8 cellular contexts compared by ENCODE assay signal in genomic region chr5:141992349-141992963, GRCh38. TPM values are rescaled to one million over a fixed set of nuclear protein-coding genes. Genes with fewer than 3 reads are reported as not detected.
DNase-seq lines count a peak whose midpoint lies in the region; ATAC-seq and TF ChIP-seq lines count a peak whose summit lies in the region.

No MANE protein-coding gene starts in this region.

- H3K9me3 ChIP-seq in SU-DHL-6 (ENCODE audit: insufficient read depth, low read length) (no peaks in the 10 kb centered on the region), heart left ventricle (no peaks in the 10 kb centered on the region)

- no peak overlapping the region for H3K27ac Mint-ChIP-seq in activated naive CD4-positive, alpha-beta T cell treated with anti-CD3 and anti-CD28 coated beads, Interleukin-2, amount 50 U/mL, for 72 hours

- H2AFZ ChIP-seq in SU-DHL-6 (ENCODE audit: low read depth, low read length, severe bottlenecking): no peak overlapping the region

- no peak overlapping the region for H3K9ac ChIP-seq in SU-DHL-6 (ENCODE audit: low read length)

- H4K20me1 ChIP-seq in SU-DHL-6 (ENCODE audit: low read depth, low read length): no peaks in the 10 kb centered on the region

- DNase-seq in Right ventricle myocardium inferior (ENCODE audit: missing footprints) (no peak), cardiac septum (ENCODE audit: low spot score) (no peak), LoVo (ENCODE audit: low spot score) (peak; percentile 71), heart left ventricle (peak in 4 of 5 donors; percentile 54 to 65 (median 65)), sciatic nerve (ENCODE audit: low spot score) (peak; percentile 87)
- peak in 1 of 2 donors; percentile 81 for DNase-seq in activated naive CD4-positive, alpha-beta T cell treated with anti-CD3 and anti-CD28 coated beads, Interleukin-2, amount 50 U/mL, for 72 hours (ENCODE audit: low spot score in 2 of 2)

- H3K36me3 ChIP-seq in SU-DHL-6 (ENCODE audit: low read length): peaks cover 4% of the 10 kb centered on the region; the same call in 1 of the 2 replicates
- peaks cover 0 to 94% (median 78%) of the 10 kb centered on the region in 9 donors for H3K36me3 ChIP-seq in heart left ventricle

- H3K27ac ChIP-seq in SU-DHL-6 (ENCODE audit: low read depth, low read length): no peak overlapping the region
- H3K27ac ChIP-seq in heart left ventricle: peak overlapping the region in 1 of 12 donors; percentile 11

- TF ChIP-seq CTCF in SU-DHL-6 (IDR thresholded peaks at IDR 0.05; ENCODE audit: insufficient read depth, low read length, poor library complexity, severe bottlenecking) (peak; percentile 79), heart left ventricle (IDR thresholded peaks at IDR 0.05) (peak; percentile 71 to 91 (median 80))

- no peaks in the 10 kb centered on the region for H3K9me2 ChIP-seq in SU-DHL-6 (replicated peaks; ENCODE audit: insufficient read depth, low read length)

- no peaks in the 10 kb centered on the region for H3F3A ChIP-seq in SU-DHL-6 (ENCODE audit: insufficient read depth)

- no peak overlapping the region for H3K4me2 ChIP-seq in SU-DHL-6 (ENCODE audit: low read depth, low read length, poor library complexity, severe bottlenecking)

- ATAC-seq in Right ventricle myocardium inferior (peak; percentile 64), heart left ventricle (peak; percentile 59 to 78 (median 72)), sciatic nerve (peak; percentile 76), GM18907 (IDR thresholded peaks at IDR 0.05; ENCODE audit: unreplicated experiment) (no peak)
- peak; percentile 80 to 82 for ATAC-seq in activated naive CD4-positive, alpha-beta T cell treated with anti-CD3 and anti-CD28 coated beads, Interleukin-2, amount 50 U/mL, for 72 hours

- H3K36me3 Mint-ChIP-seq in activated naive CD4-positive, alpha-beta T cell treated with anti-CD3 and anti-CD28 coated beads, Interleukin-2, amount 50 U/mL, for 72 hours: peaks cover 17 to 23% of the 10 kb centered on the region in 2 donors

- intact Hi-C loops in Right ventricle myocardium inferior (cut with DNase I) (loop anchor here (1.0 to 2.0 kb wide), 2 partner anchors 22 to 152 kb away; no protein-coding TSS in a partner anchor), cardiac septum (cut with DNase I) (no loop called here), heart left ventricle (cut with DNase I) (loop anchor here (1.0 to 10.0 kb wide), 7 partner anchors 150 to 712 kb away; no protein-coding TSS in a partner anchor), sciatic nerve (cut with DNase I) (loop anchor here (5.0 kb wide), 1 partner anchor 150 kb away; no protein-coding TSS in a partner anchor)

- 9 to 11% (median 11%) methylated on average over 2 of the region's 2 CpGs for WGBS in heart left ventricle, 4 donors

- H3K27me3 ChIP-seq in SU-DHL-6 (ENCODE audit: low read length): no peaks in the 10 kb centered on the region
- H3K27me3 ChIP-seq in heart left ventricle: no peaks in the 10 kb centered on the region

- H3K4me1 ChIP-seq in heart left ventricle: peaks cover 0 to 16% (median 6%) of the 10 kb centered on the region in 12 donors

- H3K4me3 ChIP-seq in SU-DHL-6 (ENCODE audit: insufficient read depth, low read length, poor library complexity, severe bottlenecking) (no peak overlapping the region), heart left ventricle (no peak overlapping the region)

- no peaks in the 10 kb centered on the region for H3K79me2 ChIP-seq in SU-DHL-6 (ENCODE audit: insufficient read depth, low read length)

- H3K9me3 Mint-ChIP-seq in activated naive CD4-positive, alpha-beta T cell treated with anti-CD3 and anti-CD28 coated beads, Interleukin-2, amount 50 U/mL, for 72 hours: no peaks in the 10 kb centered on the region

- no peak for TF ChIP-seq POLR2A in heart left ventricle (IDR thresholded peaks at IDR 0.05)

RNA-seq across cellular contexts. Expression of gene GNPDA1, which starts 20.4 kb away (rescaled TPM):
- total RNA-seq in Right ventricle myocardium inferior: 25.2 TPM
- 17.3 TPM for total RNA-seq in cardiac septum
- 100 to 1,000 TPM; 162 to 166 TPM for total RNA-seq in activated naive CD4-positive, alpha-beta T cell treated with anti-CD3 and anti-CD28 coated beads, Interleukin-2, amount 50 U/mL, for 72 hours
- total RNA-seq in heart left ventricle: 10 to 100 TPM; 14.1 to 43.0 (median 26.1) TPM
- polyA plus RNA-seq in heart left ventricle: 10 to 100 TPM; 13.6 to 16.1 TPM
- total RNA-seq in sciatic nerve: 23.9 TPM

RNA-seq across cellular contexts. Expression of gene RNF14, which starts 23.6 kb away (rescaled TPM):
- total RNA-seq in Right ventricle myocardium inferior (98.0 TPM), cardiac septum (104 TPM), heart left ventricle (100 to 1,000 TPM in 5 of 9 donors, 10 to 100 TPM in 4; 88.5 to 131 (median 103) TPM), sciatic nerve (58.1 TPM)
- 10 to 100 TPM; 29.4 to 38.5 TPM for total RNA-seq in activated naive CD4-positive, alpha-beta T cell treated with anti-CD3 and anti-CD28 coated beads, Interleukin-2, amount 50 U/mL, for 72 hours
- polyA plus RNA-seq in heart left ventricle: 100 to 1,000 TPM in 1 of 2 donors, 10 to 100 TPM in 1; 21.3 to 105 TPM

RNA-seq across cellular contexts. Expression of gene PCDH12, which starts 34.5 kb away (rescaled TPM):
- total RNA-seq in Right ventricle myocardium inferior (10.4 TPM), cardiac septum (4.9 TPM), heart left ventricle (10 to 100 TPM in 6 of 9 donors, 1 to 10 TPM in 3; 5.0 to 23.9 (median 11.2) TPM), sciatic nerve (7.0 TPM)
- total RNA-seq in activated naive CD4-positive, alpha-beta T cell treated with anti-CD3 and anti-CD28 coated beads, Interleukin-2, amount 50 U/mL, for 72 hours: under 1 TPM; 0.60 to 0.73 TPM
- 1 to 10 TPM; 2.9 to 5.7 TPM for polyA plus RNA-seq in heart left ventricle

Comparison
In these comparisons a context has a peak if more than half of its experiments do, and no peak if none do; other contexts are left out.
1. DNase-seq: peak in LoVo (single experiment), heart left ventricle (4 of 5) and sciatic nerve (single experiment); none in Right ventricle myocardium inferior (single experiment) and cardiac septum (single experiment).